Comparison of ENCODE assay signal across 17 cellular contexts in genomic region chr12:55983229-55983849, GRCh38. TPM values are rescaled to one million over a fixed set of nuclear protein-coding genes. Genes with fewer than 3 reads are reported as not detected.
DNase-seq lines count a peak whose midpoint lies in the region; ATAC-seq and TF ChIP-seq lines count a peak whose summit lies in the region.
"Had no signal": no experiment of that assay in that cellular context is flagged by ENCODE, and none has a peak within 500 bp of the region (broad histone marks: within the 10 kb centered on the region; RNA-seq: fewer than 3 reads in every experiment).

No MANE protein-coding gene starts in this region.

- H3K18ac ChIP-seq in H9 (ENCODE audit: insufficient read length, low read depth, low read length): no peak overlapping the region

- no peak overlapping the region for H2BK15ac ChIP-seq in H9 (ENCODE audit: low read depth, low read length)

- no peak overlapping the region for H3K4ac ChIP-seq in H9 (ENCODE audit: low read depth, low read length)

- H3K27ac ChIP-seq in H9 (ENCODE audit: insufficient read length, low read depth, low read length) (no peak overlapping the region), tibial nerve (no peak overlapping the region)
- H3K27ac ChIP-seq: VCaP had no signal

- H3K4me1 Mint-ChIP-seq in H9 (no peaks in the 10 kb centered on the region), memory B cell (peaks cover 20% of the 10 kb centered on the region)

- WGBS in H9 (ENCODE audit: extremely low coverage, insufficient read length, low lambda C conversion rate): no CpG with 5 or more reads among the region's 5 CpGs
- 80 to 84% methylated on average over 5 of the region's 5 CpGs for WGBS in tibial nerve, 2 donors

- H2AK5ac ChIP-seq in H9 (ENCODE audit: insufficient read length, low read length): no peak overlapping the region

- H3K4me1 ChIP-seq in H9 (ENCODE audit: insufficient read depth, low read length) (no peaks in the 10 kb centered on the region), tibial nerve (peaks cover 0 to 5% (median 0%) of the 10 kb centered on the region in 4 donors)

- H3K4me3 ChIP-seq in NB4 (ENCODE audit: low read depth, low read length): no peak overlapping the region
- H3K4me3 ChIP-seq in tibial nerve: no peak overlapping the region

- no peak overlapping the region for H2BK120ac ChIP-seq in H9 (ENCODE audit: low read depth, low read length, poor library complexity, severe bottlenecking)

- H2AFZ ChIP-seq in H9 (ENCODE audit: low read length): no peak overlapping the region

- TF ChIP-seq POLR2A in NB4 (IDR thresholded peaks at IDR 0.05; ENCODE audit: extremely low read depth, insufficient read length) (no peak), tibial nerve (IDR thresholded peaks at IDR 0.05) (no peak)

- H3K27me3 ChIP-seq in H9 (ENCODE audit: insufficient read depth, low read length) (no peaks in the 10 kb centered on the region), tibial nerve (no peaks in the 10 kb centered on the region)

- no peaks in the 10 kb centered on the region for H3K27me3 Mint-ChIP-seq in H9 (ENCODE audit: low read depth)
- H3K27me3 Mint-ChIP-seq in memory B cell: no peaks in the 10 kb centered on the region
- H3K27me3 Mint-ChIP-seq: CD4-positive, alpha-beta T cell; central memory CD8-positive, alpha-beta T cell; effector memory CD8-positive, alpha-beta T cell had no signal

- H3K9ac ChIP-seq in H9 (ENCODE audit: extremely low read depth, insufficient read length, low read length): no peak overlapping the region

- H3K79me1 ChIP-seq in H9 (ENCODE audit: insufficient read depth, low read depth, low read length, poor library complexity, severe bottlenecking): no peaks in the 10 kb centered on the region

- no peak overlapping the region for H2BK5ac ChIP-seq in H9 (ENCODE audit: insufficient read length, low read length)

- no peaks in the 10 kb centered on the region for H3K23me2 ChIP-seq in H9 (ENCODE audit: insufficient read length, low read depth, low read length, poor library complexity, severe bottlenecking)

- H4K20me1 ChIP-seq in H9 (ENCODE audit: control insufficient read depth, insufficient read depth, insufficient read length): no peaks in the 10 kb centered on the region

- TF ChIP-seq EP300 in tibial nerve (IDR thresholded peaks at IDR 0.05): no peak

- H3K14ac ChIP-seq in H9 (ENCODE audit: insufficient read depth, low read length): no peak overlapping the region

- H3K9me3 Mint-ChIP-seq in H9 (no peaks in the 10 kb centered on the region; a peak in 1 of 5 replicates), memory B cell (no peaks in the 10 kb centered on the region)
- H3K9me3 Mint-ChIP-seq: CD4-positive, alpha-beta T cell; central memory CD8-positive, alpha-beta T cell; effector memory CD8-positive, alpha-beta T cell had no signal

- peaks cover 14 to 65% (median 57%) of the 10 kb centered on the region in 3 experiments; a peak in 6 of 7 replicates for H3K36me3 Mint-ChIP-seq in H9 (ENCODE audit: insufficient read depth in 1 of 3, low read depth in 3 of 3)
- H3K36me3 Mint-ChIP-seq in memory B cell: peaks cover 9% of the 10 kb centered on the region

- H3K79me2 ChIP-seq in H9 (ENCODE audit: insufficient read depth, low read length): no peaks in the 10 kb centered on the region

- H4K5ac ChIP-seq in H9 (ENCODE audit: insufficient read length, low read depth, low read length): no peak overlapping the region

- H4K91ac ChIP-seq in H9 (ENCODE audit: insufficient read length, low read depth, low read length): no peak overlapping the region

- no peak overlapping the region for H3K23ac ChIP-seq in H9 (ENCODE audit: insufficient read length, low read depth, low read length)

- H4K8ac ChIP-seq in H9 (replicated peaks; ENCODE audit: insufficient read length, low read depth, low read length): no peak overlapping the region

- H3K56ac ChIP-seq in H9 (ENCODE audit: insufficient read length, low read depth, low read length): no peak overlapping the region

- no peak overlapping the region for H3K4me2 ChIP-seq in H9 (ENCODE audit: insufficient read depth, insufficient read length, low read length)

- no peaks in the 10 kb centered on the region for H3K9me3 ChIP-seq in H9 (ENCODE audit: control insufficient read depth, low read depth, low read length)
- no peaks in the 10 kb centered on the region for H3K9me3 ChIP-seq in tibial nerve

- DNase-seq in H9: no peak
- DNase-seq in NB4 (ENCODE audit: low read depth): peak; percentile 63
- DNase-seq in memory B cell (ENCODE audit: low spot score in 2 of 2): no peak
- DNase-seq in tibial nerve (ENCODE audit: low spot score in 2 of 2): no peak
- no peak for DNase-seq in NCI-H345 (lab: John Stamatoyannopoulos, UW)
- DNase-seq: amniotic stem cell; CD4-positive, alpha-beta T cell; DMS79; effector memory CD8-positive, alpha-beta T cell; hypothalamus; NCI-H1694 treated with DMSO at 0.1 percent for 48 hours; NCI-H446 treated with DMSO at 0.1 percent for 48 hours; stimulated activated CD4-positive, alpha-beta T cell treated with anti-CD3 and anti-CD28 coated beads, Interleukin-4, amount 100 ng/mL, for 24 hours had no signal

- no peak overlapping the region for H3T11ph ChIP-seq in H9 (ENCODE audit: low read length)

- no peak overlapping the region for H2BK20ac ChIP-seq in H9 (ENCODE audit: low read depth, low read length, poor library complexity, severe bottlenecking)

- H2BK12ac ChIP-seq in H9 (ENCODE audit: insufficient read length, low read depth, low read length): no peak overlapping the region

- H3K4me3 Mint-ChIP-seq in H9 (no peak overlapping the region), memory B cell (no peak overlapping the region)
- H3K4me3 Mint-ChIP-seq: CD4-positive, alpha-beta T cell; central memory CD8-positive, alpha-beta T cell; effector memory CD8-positive, alpha-beta T cell had no signal

- peaks cover 0 to 78% (median 0%) of the 10 kb centered on the region in 3 donors for H3K36me3 ChIP-seq in tibial nerve

- ATAC-seq in memory B cell (ENCODE audit: low read depth) (peak; percentile 74), GM21723 (IDR thresholded peaks at IDR 0.05; ENCODE audit: unreplicated experiment) (no peak)
- ATAC-seq: effector memory CD8-positive, alpha-beta T cell had no signal

- peak overlapping the region; percentile 39 to 76 (median 52); a peak in 2 of 7 replicates for H3K27ac Mint-ChIP-seq in H9
- peak overlapping the region; percentile 10 for H3K27ac Mint-ChIP-seq in memory B cell
- H3K27ac Mint-ChIP-seq: CD4-positive, alpha-beta T cell; effector memory CD8-positive, alpha-beta T cell had no signal

- TF ChIP-seq CTCF in H9 (conservative IDR thresholded peaks at IDR 0.05) (no peak), NB4 (IDR thresholded peaks at IDR 0.05; ENCODE audit: low read depth, low read length) (no peak), tibial nerve (IDR thresholded peaks at IDR 0.05) (no peak)

RNA-seq across cellular contexts. Expression of gene RAB5B, which starts 9.5 kb away (rescaled TPM):
- total RNA-seq in H9 (2021): 48.4 and 50.6 TPM in 2 replicates
- total RNA-seq in tibial nerve: 100 to 1,000 TPM in 1 of 4 donors, 10 to 100 TPM in 3; 71.7 to 111 (median 83.0) TPM

RNA-seq across cellular contexts. Expression of gene SUOX, which starts 13.7 kb away (rescaled TPM):
- total RNA-seq in H9 (2021) (21.0 and 21.5 TPM in 2 replicates), tibial nerve (10 to 100 TPM; 20.4 to 39.1 (median 28.1) TPM)

RNA-seq across cellular contexts. Expression of gene CDK2, which starts 16.7 kb away (rescaled TPM):
- 53.1 and 60.8 TPM in 2 replicates for total RNA-seq in H9 (2021)
- total RNA-seq in tibial nerve: 10 to 100 TPM; 10.3 to 22.2 (median 13.8) TPM

RNA-seq across cellular contexts. Expression of gene PMEL, which starts 17.5 kb away (rescaled TPM):
- total RNA-seq in H9 (2021) (71.0 and 72.6 TPM in 2 replicates), tibial nerve (1 to 10 TPM in 1 of 4 donors, under 1 TPM in 1, not detected in 2; 0.87 to 1.6 TPM)
- total RNA-seq: CD4-positive, alpha-beta T cell; mononuclear cell had no signal

RNA-seq across cellular contexts. Expression of gene IKZF4, which starts 37.5 kb away (rescaled TPM):
- 13.0 and 13.9 TPM in 2 replicates for total RNA-seq in H9 (2021)
- 1 to 10 TPM; 3.8 to 9.6 (median 6.4) TPM for total RNA-seq in tibial nerve
